Comparison of ENCODE assay signal across 23 cellular contexts in the genomic region with DNA sequence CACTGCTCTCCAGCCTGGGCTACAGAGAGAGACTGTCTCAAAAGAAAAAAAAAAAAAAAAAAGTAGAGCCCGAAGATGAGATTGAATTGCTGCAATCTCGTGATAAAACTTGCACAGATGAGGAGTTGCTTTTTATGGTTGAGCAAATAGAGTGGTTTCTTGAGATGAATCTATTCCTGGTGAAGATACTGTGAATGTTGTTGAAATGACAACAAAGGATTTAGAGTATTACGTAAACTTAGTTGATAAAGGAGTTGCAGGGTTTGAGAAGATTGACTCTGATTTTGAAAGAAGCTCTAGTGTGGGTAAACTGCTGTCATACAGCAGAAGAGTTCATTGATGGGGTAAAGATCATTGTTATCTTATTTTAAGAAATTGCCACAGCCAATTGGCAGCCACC. TPM values are rescaled to one million over a fixed set of nuclear protein-coding genes. Genes with fewer than 3 reads are reported as not detected.
DNase-seq lines count a peak whose midpoint lies in the region; TF ChIP-seq lines count a peak whose summit lies in the region.
"Had no signal": no experiment of that assay in that cellular context is flagged by ENCODE, and none has a peak within 500 bp of the region (broad histone marks: within the 10 kb centered on the region; RNA-seq: fewer than 3 reads in every experiment).

No MANE protein-coding gene starts in this region.

- H3K27me3 Mint-ChIP-seq in CD8-positive, alpha-beta memory T cell = no peaks in the 10 kb centered on the region
- no peaks in the 10 kb centered on the region for H3K27me3 Mint-ChIP-seq in mesothelial cell of epicardium (ENCODE audit: low read depth)
- H3K27me3 Mint-ChIP-seq: activated CD4-positive, alpha-beta memory T cell treated with anti-CD3 and anti-CD28 coated beads for 36 hours; stimulated activated naive CD8-positive, alpha-beta T cell treated with anti-CD3 and anti-CD28 coated beads, Interleukin-15, amount 100 ng/mL, for 72 hours had no signal

- POLR2A ChIA-PET in CD8-positive, alpha-beta memory T cell (lab: Charles Lee) = no interaction called here

- peaks cover 3 to 72% (median 7%) of the 10 kb centered on the region in 3 donors for H3K36me3 Mint-ChIP-seq in CD8-positive, alpha-beta memory T cell
- peaks cover 39% of the 10 kb centered on the region for H3K36me3 Mint-ChIP-seq in mesothelial cell of epicardium

- peak overlapping the region in 5 of 8 donors; percentile 10 to 75 (median 33) for H3K27ac Mint-ChIP-seq in CD8-positive, alpha-beta memory T cell
- H3K27ac Mint-ChIP-seq in mesothelial cell of epicardium = peak overlapping the region; percentile 33
- H3K27ac Mint-ChIP-seq: activated CD4-positive, alpha-beta memory T cell treated with anti-CD3 and anti-CD28 coated beads for 36 hours; GM23338; T-helper 1 cell treated with Interleukin-12 subunit alpha and Interleukin-12 subunit beta and Interleukin-4 antibody, amounts not matched to agents 30 μg/mL and 1 μg/mL, for 36 hours had no signal

- CTCF ChIA-PET in CD8-positive, alpha-beta memory T cell (lab: Charles Lee) = no interaction called here

- H3K4me3 Mint-ChIP-seq in CD8-positive, alpha-beta memory T cell = no peak overlapping the region
- no peak overlapping the region for H3K4me3 Mint-ChIP-seq in mesothelial cell of epicardium
- H3K4me3 Mint-ChIP-seq: activated CD4-positive, alpha-beta memory T cell treated with anti-CD3 and anti-CD28 coated beads for 36 hours; CD14-positive monocyte; GM23338; stimulated activated naive CD8-positive, alpha-beta T cell treated with anti-CD3 and anti-CD28 coated beads, Interleukin-15, amount 100 ng/mL, for 72 hours; T-helper 1 cell treated with Interleukin-12 subunit alpha and Interleukin-12 subunit beta and Interleukin-4 antibody, amounts not matched to agents 30 μg/mL and 1 μg/mL, for 36 hours had no signal

- H3K27ac ChIP-seq in CD8-positive, alpha-beta memory T cell (ENCODE audit: low read depth, low read length) = no peak overlapping the region
- H3K27ac ChIP-seq: esophagus muscularis mucosa, Peyer's patch, prostate gland, SJSA1 had no signal

- H3K9me3 Mint-ChIP-seq in CD8-positive, alpha-beta memory T cell = no peaks in the 10 kb centered on the region
- peaks cover 5% of the 10 kb centered on the region for H3K9me3 Mint-ChIP-seq in mesothelial cell of epicardium
- H3K9me3 Mint-ChIP-seq: activated CD4-positive, alpha-beta memory T cell treated with anti-CD3 and anti-CD28 coated beads for 36 hours; CD14-positive monocyte; GM23338; stimulated activated naive CD8-positive, alpha-beta T cell treated with anti-CD3 and anti-CD28 coated beads, Interleukin-15, amount 100 ng/mL, for 72 hours; T-helper 1 cell treated with Interleukin-12 subunit alpha and Interleukin-12 subunit beta and Interleukin-4 antibody, amounts not matched to agents 30 μg/mL and 1 μg/mL, for 36 hours had no signal

- H3K27me3 ChIP-seq in CD8-positive, alpha-beta memory T cell (ENCODE audit: insufficient read depth, low read length, poor library complexity, severe bottlenecking) = no peaks in the 10 kb centered on the region
- H3K27me3 ChIP-seq: esophagus muscularis mucosa, Peyer's patch, SJSA1, thyroid gland had no signal

- H3K36me3 ChIP-seq in CD8-positive, alpha-beta memory T cell (ENCODE audit: insufficient read depth, low read length) = peaks cover 14% of the 10 kb centered on the region
- H3K36me3 ChIP-seq: prostate gland had no signal

- no peak for DNase-seq in CD8-positive, alpha-beta memory T cell
- DNase-seq in MV-4-11 (lab: John Stamatoyannopoulos, UW) = peak; percentile 65
- peak; percentile 89 for DNase-seq in amniotic epithelial cell (ENCODE audit: low read depth)
- no peak for DNase-seq in mesothelial cell of epicardium (ENCODE audit: low spot score in 2 of 2, unreplicated experiment in 2 of 2)
- no peak for DNase-seq in nucleus accumbens (lab: John Stamatoyannopoulos, UW)
- no peak for DNase-seq in SW 1271 (lab: John Stamatoyannopoulos, UW)
- no peak for DNase-seq in NCI-H1417 (lab: John Stamatoyannopoulos, UW)
- DNase-seq: activated CD4-positive, alpha-beta memory T cell treated with anti-CD3 and anti-CD28 coated beads for 36 hours; activated CD8-positive, alpha-beta memory T cell treated with anti-CD3 and anti-CD28 coated beads, Interleukin-2, amount 50 U/mL, for 48 hours; activated effector memory CD4-positive, alpha-beta T cell treated with anti-CD3 and anti-CD28 coated beads, Interleukin-2, amount 50 U/mL, for 16 hours; amniotic stem cell; cortex of kidney; NCI-H2171; NCI-H526; Peyer's patch; stimulated activated naive CD8-positive, alpha-beta T cell treated with anti-CD3 and anti-CD28 coated beads, Interleukin-15, amount 100 ng/mL, for 72 hours; thyroid gland had no signal

- H3K9me3 ChIP-seq in CD8-positive, alpha-beta memory T cell (ENCODE audit: low read length) = no peaks in the 10 kb centered on the region
- H3K9me3 ChIP-seq: esophagus muscularis mucosa, Peyer's patch, prostate gland, SJSA1, thyroid gland had no signal

- peaks cover 8% of the 10 kb centered on the region for H3K4me1 ChIP-seq in CD8-positive, alpha-beta memory T cell (ENCODE audit: insufficient read depth, low read length)
- H3K4me1 ChIP-seq: Peyer's patch, SJSA1 had no signal

- H3K4me3 ChIP-seq in CD8-positive, alpha-beta memory T cell (ENCODE audit: low read length) = no peak overlapping the region
- H3K4me3 ChIP-seq: esophagus muscularis mucosa, GM23338, Peyer's patch, prostate gland, SJSA1, thyroid gland had no signal

- H3K4me1 Mint-ChIP-seq in CD8-positive, alpha-beta memory T cell = peaks cover 47 to 62% (median 60%) of the 10 kb centered on the region in 3 donors
- H3K4me1 Mint-ChIP-seq in mesothelial cell of epicardium = peaks cover 19% of the 10 kb centered on the region
- H3K4me1 Mint-ChIP-seq: GM23338 had no signal

- no peak for TF ChIP-seq CTCF in mesothelial cell of epicardium (IDR thresholded peaks at IDR 0.05; ENCODE audit: unreplicated experiment)

RNA-seq across cellular contexts. Expression of gene ZMYM2, which starts 42.8 kb away (rescaled TPM):
- total RNA-seq in CD8-positive, alpha-beta memory T cell = 10 to 100 TPM; 41.4 to 42.1 TPM
- polyA plus RNA-seq in CD8-positive, alpha-beta memory T cell = 13.2 TPM
- total RNA-seq in mesothelial cell of epicardium = 206 to 212 TPM (median 208 TPM) in 3 replicates

Comparison
In these comparisons a context has a peak if more than half of its experiments do, and no peak if none do; other contexts are left out.
1. DNase-seq: peak in MV-4-11 (single experiment) and amniotic epithelial cell (single experiment); none in CD8-positive, alpha-beta memory T cell (0 of 5), mesothelial cell of epicardium (0 of 2), nucleus accumbens (0 of 56), SW 1271 (0 of 2) and NCI-H1417 (0 of 3).